24 cellular contexts compared by ENCODE assay signal in the genomic region with DNA sequence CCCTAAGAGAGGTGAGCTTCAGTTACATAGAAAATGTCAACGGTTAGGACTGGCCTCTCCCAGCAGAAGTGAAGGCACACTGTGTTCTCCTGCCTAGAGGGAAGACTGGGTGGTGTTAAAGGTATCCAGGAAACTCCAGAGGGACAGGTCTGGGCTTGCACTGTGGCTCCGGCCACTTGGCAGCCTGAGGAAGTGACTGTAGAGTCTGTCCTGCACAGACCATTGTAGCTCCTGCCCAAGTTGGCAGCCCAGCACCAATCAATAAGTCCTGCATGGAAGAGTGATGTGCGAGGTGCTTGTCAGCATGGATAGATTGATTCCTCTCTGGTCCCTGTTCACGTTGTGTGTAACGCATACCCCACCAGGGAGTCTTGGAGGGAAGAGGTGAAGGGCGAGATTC.
"Had no signal": no experiment of that assay in that cellular context is flagged by ENCODE, and none has a peak within 500 bp of the region (broad histone marks: within the 10 kb centered on the region; RNA-seq: fewer than 3 reads in every experiment).

No MANE protein-coding gene starts in this region.

- H3K36me3 Mint-ChIP-seq: activated CD8-positive, alpha-beta memory T cell treated with anti-CD3 and anti-CD28 coated beads, Interleukin-2, amount 10 ng/mL, durations not matched to agents 7 days and 5 days; activated naive CD4-positive, alpha-beta T cell treated with anti-CD3 and anti-CD28 coated beads, Interleukin-2, amount 50 U/mL, for 24 hours; brain; natural killer cell treated with Interleukin-12 subunit alpha and Interleukin-12 subunit beta and Interleukin-15 and Interleukin-18, amount 100 ng/mL, for 72 hours had no signal

- H3K4me3 ChIP-seq: ovary had no signal

- H3K27me3 Mint-ChIP-seq: activated CD4-positive, alpha-beta T cell treated with anti-CD3 and anti-CD28 coated beads, Interleukin-2, amount 10 ng/mL, durations not matched to agents 7 days and 5 days; activated CD8-positive, alpha-beta memory T cell treated with anti-CD3 and anti-CD28 coated beads, Interleukin-2, amount 10 ng/mL, durations not matched to agents 7 days and 5 days; activated CD8-positive, alpha-beta T cell treated with anti-CD3 and anti-CD28 coated beads for 36 hours; activated naive CD4-positive, alpha-beta T cell treated with anti-CD3 and anti-CD28 coated beads, Interleukin-2, amount 50 U/mL, for 24 hours; brain; effector memory CD8-positive, alpha-beta T cell had no signal

- DNase-seq: activated CD4-positive, alpha-beta T cell treated with anti-CD3 and anti-CD28 coated beads, Interleukin-2, amount 10 ng/mL, durations not matched to agents 7 days and 5 days; activated CD8-positive, alpha-beta memory T cell treated with anti-CD3 and anti-CD28 coated beads, Interleukin-2, amount 10 ng/mL, durations not matched to agents 7 days and 5 days; activated CD8-positive, alpha-beta T cell treated with anti-CD3 and anti-CD28 coated beads for 36 hours; activated gamma-delta T cell treated with Interleukin-2 at 50 U/mL for 16 hours; activated T-cell treated with anti-CD3 and anti-CD28 coated beads for 4 hours; aorta; central memory CD4-positive, alpha-beta T cell; effector memory CD8-positive, alpha-beta T cell; foreskin fibroblast; kidney glomerular epithelial cell; left ventricle myocardium superior; midbrain; ovary; right cardiac atrium; stimulated activated CD4-positive, alpha-beta T cell treated with anti-CD3 and anti-CD28 coated beads, Interleukin-12 subunit alpha, Interleukin-12 subunit beta, amount 100 ng/mL, for 4 hours; stimulated activated CD4-positive, alpha-beta T cell treated with anti-CD3 and anti-CD28 coated beads, Interleukin-4, amount 100 ng/mL, for 4 hours; stimulated activated naive CD8-positive, alpha-beta T cell treated with anti-CD3 and anti-CD28 coated beads, Interleukin-15, Interleukin-2, amounts not matched to agents 100 U/mL and 50 U/mL, for 24 hours had no signal

- H3K4me1 Mint-ChIP-seq: activated CD4-positive, alpha-beta T cell treated with anti-CD3 and anti-CD28 coated beads, Interleukin-2, amount 10 ng/mL, durations not matched to agents 7 days and 5 days; activated CD8-positive, alpha-beta memory T cell treated with anti-CD3 and anti-CD28 coated beads, Interleukin-2, amount 10 ng/mL, durations not matched to agents 7 days and 5 days; activated naive CD4-positive, alpha-beta T cell treated with anti-CD3 and anti-CD28 coated beads, Interleukin-2, amount 50 U/mL, for 24 hours had no signal

- H3K27ac ChIP-seq: neutrophil, ovary, VCaP had no signal

- H3K9me3 ChIP-seq: neutrophil, ovary had no signal

- H3K27ac Mint-ChIP-seq: activated CD4-positive, alpha-beta T cell treated with anti-CD3 and anti-CD28 coated beads, Interleukin-2, amount 10 ng/mL, durations not matched to agents 7 days and 5 days; activated CD8-positive, alpha-beta memory T cell treated with anti-CD3 and anti-CD28 coated beads, Interleukin-2, amount 10 ng/mL, durations not matched to agents 7 days and 5 days; activated CD8-positive, alpha-beta T cell treated with anti-CD3 and anti-CD28 coated beads for 36 hours; activated naive CD4-positive, alpha-beta T cell treated with anti-CD3 and anti-CD28 coated beads, Interleukin-2, amount 50 U/mL, for 24 hours; activated T-helper 1 cell treated with anti-CD3 and anti-CD28 coated beads, Interleukin-12 subunit alpha, Interleukin-12 subunit beta, Interleukin-2, Interleukin-4 antibody, amounts not matched to agents 30 ng/mL and 10 ng/mL and 1 ng/mL, durations not matched to agents 14 hours and 24 hours and 36 hours; brain; effector memory CD8-positive, alpha-beta T cell; natural killer cell treated with Interleukin-12 subunit alpha and Interleukin-12 subunit beta and Interleukin-15 and Interleukin-18, amount 100 ng/mL, for 72 hours had no signal

- H3K9me3 Mint-ChIP-seq: activated CD8-positive, alpha-beta T cell treated with anti-CD3 and anti-CD28 coated beads for 36 hours; activated naive CD4-positive, alpha-beta T cell treated with anti-CD3 and anti-CD28 coated beads, Interleukin-2, amount 50 U/mL, for 24 hours; activated T-helper 1 cell treated with anti-CD3 and anti-CD28 coated beads, Interleukin-12 subunit alpha, Interleukin-12 subunit beta, Interleukin-2, Interleukin-4 antibody, amounts not matched to agents 30 ng/mL and 10 ng/mL and 1 ng/mL, durations not matched to agents 14 hours and 24 hours and 36 hours had no signal

- H3K36me3 ChIP-seq: neutrophil, ovary had no signal

- H3K27me3 ChIP-seq: neutrophil, ovary had no signal

- H3K4me3 Mint-ChIP-seq: activated CD4-positive, alpha-beta T cell treated with anti-CD3 and anti-CD28 coated beads, Interleukin-2, amount 10 ng/mL, durations not matched to agents 7 days and 5 days; activated CD8-positive, alpha-beta memory T cell treated with anti-CD3 and anti-CD28 coated beads, Interleukin-2, amount 10 ng/mL, durations not matched to agents 7 days and 5 days; activated CD8-positive, alpha-beta T cell treated with anti-CD3 and anti-CD28 coated beads for 36 hours; activated naive CD4-positive, alpha-beta T cell treated with anti-CD3 and anti-CD28 coated beads, Interleukin-2, amount 50 U/mL, for 24 hours; activated T-helper 1 cell treated with anti-CD3 and anti-CD28 coated beads, Interleukin-12 subunit alpha, Interleukin-12 subunit beta, Interleukin-2, Interleukin-4 antibody, amounts not matched to agents 30 ng/mL and 10 ng/mL and 1 ng/mL, durations not matched to agents 14 hours and 24 hours and 36 hours; brain; effector memory CD8-positive, alpha-beta T cell; natural killer cell treated with Interleukin-12 subunit alpha and Interleukin-12 subunit beta and Interleukin-15 and Interleukin-18, amount 100 ng/mL, for 72 hours had no signal

- ATAC-seq: activated CD4-positive, CD25-positive, alpha-beta regulatory T cell treated with anti-CD3 and anti-CD28 coated beads, Interleukin-2, amount 50 U/mL, for 24 hours; activated CD8-positive, alpha-beta memory T cell treated with anti-CD3 and anti-CD28 coated beads, Interleukin-2, amount 10 ng/mL, durations not matched to agents 7 days and 5 days; activated CD8-positive, alpha-beta T cell treated with anti-CD3 and anti-CD28 coated beads for 36 hours; effector memory CD8-positive, alpha-beta T cell; left ventricle myocardium superior; natural killer cell treated with Interleukin-12 subunit alpha and Interleukin-12 subunit beta and Interleukin-15 and Interleukin-18, amount 100 ng/mL, for 72 hours; right cardiac atrium; stimulated activated naive CD8-positive, alpha-beta T cell treated with anti-CD3 and anti-CD28 coated beads, Interleukin-15, Interleukin-2, amounts not matched to agents 100 U/mL and 50 U/mL, for 24 hours had no signal
